Comparison of ENCODE assay signal across 10 cellular contexts in genomic region chr12:122024132-122024785, GRCh38. TPM values are rescaled to one million over a fixed set of nuclear protein-coding genes. Genes with fewer than 3 reads are reported as not detected.
DNase-seq lines count a peak whose midpoint lies in the region; ATAC-seq, FAIRE-seq and TF ChIP-seq lines count a peak whose summit lies in the region.
"Had no signal": no experiment of that assay in that cellular context is flagged by ENCODE, and none has a peak within 500 bp of the region (broad histone marks: within the 10 kb centered on the region; RNA-seq: fewer than 3 reads in every experiment).

No MANE protein-coding gene starts in this region.

- peaks cover 0 to 1% of the 10 kb centered on the region in 2 experiments; a peak in 1 of 5 replicates for H3K36me3 ChIP-seq in HepG2 (replicated peaks in 1 of 2; ENCODE audit: control insufficient read depth in 1 of 2, insufficient read depth in 2 of 2, low read length in 2 of 2)
- no peaks in the 10 kb centered on the region for H3K36me3 ChIP-seq in tibial nerve

- intact Hi-C loops in HepG2 (cut with micrococcal nuclease; ENCODE audit: unreplicated experiment): loop anchor here (10.0 kb wide), 1 partner anchor 109 kb away; the partner anchor contains the start of gene CFAP251

- H3K27ac ChIP-seq in HepG2 (ENCODE audit: extremely low read length, insufficient read depth, low read length): peak overlapping the region; percentile 79
- H3K27ac ChIP-seq in tibial nerve: peak overlapping the region in 3 of 4 donors; percentile 42 to 84 (median 71)

- 17% methylated on average over 14 of the region's 16 CpGs for WGBS in HepG2 (ENCODE audit: low lambda C conversion rate)
- WGBS in tibial nerve, 2 donors: 61 to 62% methylated on average over 16 of the region's 16 CpGs

- no peak overlapping the region for H2AFZ ChIP-seq in HepG2 (ENCODE audit: low read length)

- peak; percentile 49 for FAIRE-seq in HepG2 (lab: Jason Lieb, UNC)
- FAIRE-seq: A204.1 had no signal

- H3K9ac ChIP-seq in HepG2 (ENCODE audit: insufficient read depth, low read depth, low read length): peak overlapping the region; percentile 73

- H3K4me3 ChIP-seq in HepG2 (replicated peaks in 1 of 3; ENCODE audit: insufficient read depth in 1 of 3, low read depth in 2 of 3, low read length in 3 of 3) (peak overlapping the region; percentile 71 to 81 (median 73); a peak in 5 of 6 replicates), tibial nerve (peak overlapping the region; percentile 56 to 81 (median 64))

- no peak for TF ChIP-seq RAD21 in HepG2 (CRISPR knock-in tag; IDR thresholded peaks at IDR 0.05)

- 0 out of 2 replicates have a peak, but pooled peaks cover 3% of the 10 kb centered on the region for H4K20me1 ChIP-seq in HepG2 (ENCODE audit: insufficient read depth, low read length)

- peak; percentile 32 for ATAC-seq in HepG2
- ATAC-seq: natural killer cell had no signal

- H3K4me2 ChIP-seq in HepG2 (ENCODE audit: low read depth, low read length): peak overlapping the region; percentile 90

- H3K27me3 ChIP-seq in HepG2 (ENCODE audit: control insufficient read depth in 1 of 2, insufficient read depth in 2 of 2, low read length in 2 of 2) (peaks cover 0 to 12% of the 10 kb centered on the region in 2 experiments; a peak in 1 of 5 replicates), tibial nerve (no peaks in the 10 kb centered on the region)

- CTCF ChIA-PET in HepG2 (lab: Yijun Ruan, JAX; ENCODE audit: low intra/inter-chr PET ratio, low total read pairs): no interaction called here

- no TSS peak for BruUV-seq in HepG2 (replicated peaks; lab: Mats Ljungman, UMichigan)

- in situ Hi-C loops in HepG2 (cut with HindIII; ENCODE audit: extremely low pct_ligation_motif_present, low pct_unique_long_range_greater_than_20kb): no loop called here

- H3K79me2 ChIP-seq in HepG2 (ENCODE audit: insufficient read depth, low read length): peaks cover 20% of the 10 kb centered on the region

- POLR2A ChIA-PET in HepG2 (lab: Yijun Ruan, JAX): interaction anchor here (1.0 to 2.0 kb wide), 8 partner anchors 11 to 228 kb away, joined by 3 to 9 read pairs (median 4); partner anchors contain the start of genes DIABLO and PSMD9

- H3K4me1 ChIP-seq in HepG2 (ENCODE audit: insufficient read depth, low read length): peaks cover 37% of the 10 kb centered on the region
- H3K4me1 ChIP-seq in tibial nerve: peaks cover 0 to 30% (median 12%) of the 10 kb centered on the region in 4 donors

- TF ChIP-seq POLR2A in HepG2 (IDR thresholded peaks at IDR 0.05; ENCODE audit: insufficient read depth in 1 of 2, low read depth in 2 of 2, low read length in 2 of 2) (no peak; a peak in 1 of 4 replicates), tibial nerve (IDR thresholded peaks at IDR 0.05) (no peak)

- H3K9me3 ChIP-seq in HepG2 (ENCODE audit: low read length): no peaks in the 10 kb centered on the region
- no peaks in the 10 kb centered on the region for H3K9me3 ChIP-seq in tibial nerve

- TF ChIP-seq CTCF in HepG2 (CRISPR knock-in tag; IDR thresholded peaks at IDR 0.05) (peak; percentile 13), tibial nerve (IDR thresholded peaks at IDR 0.05) (no peak)

- TF ChIP-seq EP300 in HepG2 (IDR thresholded peaks at IDR 0.05; ENCODE audit: low read depth in 2 of 2, low read length in 2 of 2): no peak
- TF ChIP-seq EP300 in HepG2 (CRISPR knock-in tag; IDR thresholded peaks at IDR 0.05; ENCODE audit: borderline replicate concordance): no peak
- no peak for TF ChIP-seq EP300 in tibial nerve (IDR thresholded peaks at IDR 0.05)

- DNase-seq in DMS 273 (lab: John Stamatoyannopoulos, UW; ENCODE audit: unreplicated experiment) (peak; percentile 78), DMS 273 treated with DMSO at 0.1 percent for 48 hours (lab: John Stamatoyannopoulos, UW) (no peak), amniotic epithelial cell (ENCODE audit: low read depth) (peak; percentile 69), HepG2 (ENCODE audit: low spot score) (peak; percentile 20), tibial nerve (ENCODE audit: low spot score in 2 of 2) (no peak), GOT3 (lab: John Stamatoyannopoulos, UW) (no peak), NCI-H2171 (lab: John Stamatoyannopoulos, UW) (no peak), 8988T (no peak)
- DNase-seq: natural killer cell had no signal

TF ChIP-seq in HepG2, 621 proteins besides CTCF, POLR2A, EP300 and RAD21 (continues in another document):
- peak; percentile 9 for TF ChIP-seq RBM39 (IDR thresholded peaks at IDR 0.05; ENCODE audit: low read depth, low read length, poor library complexity, severe bottlenecking)
- TF ChIP-seq ZNF800 (CRISPR knock-in tag; IDR thresholded peaks at IDR 0.05): peak; percentile 93

RNA-seq across cellular contexts. Expression of gene BCL7A, which starts 2.6 kb away (rescaled TPM):
- total RNA-seq in HepG2 (2016; rRNA removed; fragmentation: Illumina TruSeq; extraction: Trizol): 6.2 and 6.3 TPM in 2 replicates
- total RNA-seq in HepG2 (2016; cell fraction: cytosol; rRNA removed; fragmentation: Illumina TruSeq; extraction: Trizol; ENCODE audit: low read depth): 2.2 TPM in 2 replicates
- 6.1 and 6.8 TPM in 2 replicates for total RNA-seq in HepG2 (2016; cell fraction: insoluble cytoplasmic fraction; rRNA removed; fragmentation: Illumina TruSeq; extraction: Trizol)
- total RNA-seq in HepG2 (2016; cell fraction: membrane; rRNA removed; fragmentation: Illumina TruSeq; extraction: Trizol): 3.4 and 3.6 TPM in 2 replicates
- 3.7 and 4.3 TPM in 2 replicates for total RNA-seq in HepG2 (2016; cell fraction: nucleus; rRNA removed; fragmentation: Illumina TruSeq; extraction: Trizol)
- polyA plus RNA-seq in HepG2 (2011; rRNA removed): 4.1 and 5.4 TPM in 2 replicates
- polyA plus RNA-seq in HepG2 (2011; cell fraction: cytosol; rRNA removed): 4.0 and 4.8 TPM in 2 replicates
- polyA plus RNA-seq in HepG2 (2011; cell fraction: nucleus; rRNA removed): 6.8 and 7.1 TPM in 2 replicates
- polyA plus RNA-seq in HepG2 (2012): 2.4 and 5.0 TPM in 2 replicates
- 0.48 and 0.57 TPM in 2 replicates for polyA plus RNA-seq in HepG2 (2016; cell fraction: cytosol; fragmentation: Illumina TruSeq; extraction: Trizol; ENCODE audit: low read depth)
- polyA plus RNA-seq in HepG2 (2016; cell fraction: insoluble cytoplasmic fraction; fragmentation: Illumina TruSeq; extraction: Trizol; ENCODE audit: low read depth): 5.6 and 7.4 TPM in 2 replicates
- 1.6 and 1.7 TPM in 2 replicates for polyA plus RNA-seq in HepG2 (2016; cell fraction: membrane; fragmentation: Illumina TruSeq; extraction: Trizol; ENCODE audit: low read depth)
- 7.0 and 8.7 TPM in 2 replicates for polyA plus RNA-seq in HepG2 (2016; cell fraction: nucleus; fragmentation: Illumina TruSeq; extraction: Trizol; ENCODE audit: insufficient read depth, low read depth)
- polyA minus RNA-seq in HepG2 (2011; rRNA and poly(A)+ RNA removed; ENCODE audit: low replicate concordance): 5.1 and 5.3 TPM in 2 replicates
- polyA minus RNA-seq in HepG2 (2011; cell fraction: cytosol; rRNA and poly(A)+ RNA removed): 2.1 and 3.2 TPM in 2 replicates
- 3.6 TPM in 2 replicates for polyA minus RNA-seq in HepG2 (2011; cell fraction: nucleus; rRNA and poly(A)+ RNA removed)
- 10 to 100 TPM in 1 of 4 donors, 1 to 10 TPM in 3; 2.4 to 10.7 (median 5.1) TPM for total RNA-seq in tibial nerve

RNA-seq across cellular contexts. Expression of gene MLXIP, which starts 54.3 kb away (rescaled TPM):
- total RNA-seq in HepG2 (2016; rRNA removed; fragmentation: Illumina TruSeq; extraction: Trizol) (4.4 and 5.3 TPM in 2 replicates), tibial nerve (10 to 100 TPM; 22.1 to 57.0 (median 27.1) TPM)
- total RNA-seq in HepG2 (2016; cell fraction: cytosol; rRNA removed; fragmentation: Illumina TruSeq; extraction: Trizol; ENCODE audit: low read depth): 23.5 and 32.3 TPM in 2 replicates
- 4.0 and 6.0 TPM in 2 replicates for total RNA-seq in HepG2 (2016; cell fraction: insoluble cytoplasmic fraction; rRNA removed; fragmentation: Illumina TruSeq; extraction: Trizol)
- total RNA-seq in HepG2 (2016; cell fraction: membrane; rRNA removed; fragmentation: Illumina TruSeq; extraction: Trizol): 9.3 and 10.6 TPM in 2 replicates
- 7.4 and 8.4 TPM in 2 replicates for total RNA-seq in HepG2 (2016; cell fraction: nucleus; rRNA removed; fragmentation: Illumina TruSeq; extraction: Trizol)
- 6.3 and 6.7 TPM in 2 replicates for polyA plus RNA-seq in HepG2 (2011; rRNA removed)
- 2.2 and 2.4 TPM in 2 replicates for polyA plus RNA-seq in HepG2 (2011; cell fraction: cytosol; rRNA removed)
- polyA plus RNA-seq in HepG2 (2011; cell fraction: nucleus; rRNA removed): 25.4 and 79.6 TPM in 2 replicates
- polyA plus RNA-seq in HepG2 (2012): 10.8 and 14.9 TPM in 2 replicates
- 8.7 and 8.8 TPM in 2 replicates for polyA plus RNA-seq in HepG2 (2016; cell fraction: cytosol; fragmentation: Illumina TruSeq; extraction: Trizol; ENCODE audit: low read depth)
- polyA plus RNA-seq in HepG2 (2016; cell fraction: insoluble cytoplasmic fraction; fragmentation: Illumina TruSeq; extraction: Trizol; ENCODE audit: low read depth): 6.2 and 10.8 TPM in 2 replicates
- 12.2 and 13.1 TPM in 2 replicates for polyA plus RNA-seq in HepG2 (2016; cell fraction: membrane; fragmentation: Illumina TruSeq; extraction: Trizol; ENCODE audit: low read depth)
- 23.5 and 26.5 TPM in 2 replicates for polyA plus RNA-seq in HepG2 (2016; cell fraction: nucleus; fragmentation: Illumina TruSeq; extraction: Trizol; ENCODE audit: insufficient read depth, low read depth)
- polyA minus RNA-seq in HepG2 (2011; rRNA and poly(A)+ RNA removed; ENCODE audit: low replicate concordance): 10.1 and 18.6 TPM in 2 replicates
- polyA minus RNA-seq in HepG2 (2011; cell fraction: cytosol; rRNA and poly(A)+ RNA removed): 6.0 and 7.2 TPM in 2 replicates
- polyA minus RNA-seq in HepG2 (2011; cell fraction: nucleus; rRNA and poly(A)+ RNA removed): 12.4 and 12.6 TPM in 2 replicates

Comparison
In these comparisons a context has a peak if more than half of its experiments do, and no peak if none do; other contexts are left out.
1. DNase-seq: peak in DMS 273 (single experiment), amniotic epithelial cell (single experiment) and HepG2 (single experiment); none in DMS 273 treated with DMSO at 0.1 percent for 48 hours (single experiment), tibial nerve (0 of 2), GOT3 (single experiment), NCI-H2171 (single experiment) and 8988T (single experiment).